ENCODE assay signal across 17 cellular contexts in the genomic region with DNA sequence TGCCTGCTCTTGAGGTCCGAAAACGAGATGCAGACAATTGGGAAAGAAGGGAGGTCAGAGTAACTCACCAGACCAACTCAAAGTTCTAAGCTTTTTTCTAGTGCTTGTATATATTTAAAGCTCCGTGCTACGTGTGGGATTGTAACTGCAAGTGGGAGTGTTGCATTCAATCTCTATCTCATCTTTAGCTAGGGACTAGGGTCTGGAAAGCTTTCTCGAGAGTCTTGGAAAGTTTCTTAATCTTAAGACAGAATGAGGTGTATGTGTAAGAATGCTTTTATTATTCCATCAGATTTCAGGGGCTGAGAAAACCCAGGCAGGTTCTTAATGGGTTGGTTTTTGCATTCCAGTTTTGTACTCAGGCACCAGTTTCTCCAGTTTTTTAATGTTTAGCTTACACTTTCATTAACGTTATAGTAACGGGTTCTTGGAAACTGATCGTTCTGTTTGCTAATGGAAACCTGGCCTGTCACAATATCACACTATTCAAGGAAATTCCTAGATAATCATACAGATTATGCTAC. TPM values are rescaled to one million over a fixed set of nuclear protein-coding genes. Genes with fewer than 3 reads are reported as not detected.
DNase-seq lines count a peak whose midpoint lies in the region; TF ChIP-seq lines count a peak whose summit lies in the region.
"Had no signal": no experiment of that assay in that cellular context is flagged by ENCODE, and none has a peak within 500 bp of the region (broad histone marks: within the 10 kb centered on the region; RNA-seq: fewer than 3 reads in every experiment).

No MANE protein-coding gene starts in this region.

- no peak overlapping the region for H4K91ac ChIP-seq in H9 (ENCODE audit: insufficient read length, low read depth, low read length)
- H4K91ac ChIP-seq in mesenchymal stem cell (ENCODE audit: low read length), result no peak overlapping the region

- no peaks in the 10 kb centered on the region for H3K23me2 ChIP-seq in H9 (ENCODE audit: insufficient read length, low read depth, low read length, poor library complexity, severe bottlenecking)

- no peak overlapping the region for H3K18ac ChIP-seq in H9 (ENCODE audit: insufficient read length, low read depth, low read length)
- H3K18ac ChIP-seq in mesenchymal stem cell (ENCODE audit: low read depth in 1 of 2, low read length in 2 of 2), result no peak overlapping the region

- H3T11ph ChIP-seq in H9 (ENCODE audit: low read length), result no peak overlapping the region

- H2BK20ac ChIP-seq in H9 (ENCODE audit: low read depth, low read length, poor library complexity, severe bottlenecking), result no peak overlapping the region

- H3F3A ChIP-seq in smooth muscle cell (ENCODE audit: low read depth), result no peaks in the 10 kb centered on the region

- H3K9me3 Mint-ChIP-seq in H9, result no peaks in the 10 kb centered on the region
- H3K9me3 Mint-ChIP-seq: CD8-positive, alpha-beta memory T cell had no signal

- no peak overlapping the region for H3K14ac ChIP-seq in H9 (ENCODE audit: insufficient read depth, low read length)
- H3K14ac ChIP-seq in mesenchymal stem cell (ENCODE audit: low read length in 2 of 2), result no peak overlapping the region

- no peak overlapping the region for H2BK15ac ChIP-seq in H9 (ENCODE audit: low read depth, low read length)
- H2BK15ac ChIP-seq in mesenchymal stem cell (ENCODE audit: low read depth, poor library complexity, severe bottlenecking), result no peak overlapping the region

- no peaks in the 10 kb centered on the region for H3K27me3 Mint-ChIP-seq in H9 (ENCODE audit: low read depth)
- H3K27me3 Mint-ChIP-seq: CD8-positive, alpha-beta memory T cell had no signal

- H4K20me1 ChIP-seq in H9 (ENCODE audit: control insufficient read depth, insufficient read depth, insufficient read length) (no peaks in the 10 kb centered on the region), smooth muscle cell (ENCODE audit: low read depth) (no peaks in the 10 kb centered on the region)

- H3K23ac ChIP-seq in H9 (ENCODE audit: insufficient read length, low read depth, low read length), result no peak overlapping the region
- H3K23ac ChIP-seq in mesenchymal stem cell (ENCODE audit: low read length in 2 of 2), result no peak overlapping the region

- H3K79me1 ChIP-seq in H9 (ENCODE audit: insufficient read depth, low read depth, low read length, poor library complexity, severe bottlenecking) (no peaks in the 10 kb centered on the region), mesenchymal stem cell (replicated peaks; ENCODE audit: low read length, poor library complexity, severe bottlenecking) (peaks cover 5% of the 10 kb centered on the region)

- DNase-seq in H9, result no peak
- DNase-seq in epithelial cell of proximal tubule (ENCODE audit: low read depth), result peak; percentile 23
- DNase-seq in mesenchymal stem cell, result no peak
- DNase-seq in smooth muscle cell (lab: John Stamatoyannopoulos, UW; ENCODE audit: unreplicated experiment), result no peak
- DNase-seq in NCI-H1417 treated with DMSO at 0.1 percent for 48 hours (lab: John Stamatoyannopoulos, UW), result no peak
- DNase-seq in foreskin melanocyte, result no peak
- DNase-seq in UCSD-AML1 (lab: John Stamatoyannopoulos, UW; ENCODE audit: unreplicated experiment), result no peak
- DNase-seq: C1 segment of cervical spinal cord; CD8-positive, alpha-beta memory T cell; MM.1S; NCI-H1092; NCI-H2081; NCI-H2171 treated with DMSO at 0.1 percent for 48 hours; NCI-H446; NCI-H526 treated with DMSO at 0.1 percent for 48 hours had no signal

- H3K9me3 ChIP-seq in H9 (ENCODE audit: control insufficient read depth, low read depth, low read length) (no peaks in the 10 kb centered on the region), mesenchymal stem cell (ENCODE audit: control insufficient read depth, low read length) (no peaks in the 10 kb centered on the region), smooth muscle cell (replicated peaks; ENCODE audit: low read depth) (no peaks in the 10 kb centered on the region)
- H3K9me3 ChIP-seq: HAP-1, SJSA1 had no signal

- no peak overlapping the region for H3K4me3 ChIP-seq in epithelial cell of proximal tubule (ENCODE audit: low read depth, low read length)
- no peak overlapping the region for H3K4me3 ChIP-seq in mesenchymal stem cell (ENCODE audit: insufficient read depth in 1 of 2, low read depth in 1 of 2, low read length in 2 of 2)
- H3K4me3 ChIP-seq in smooth muscle cell, result peak overlapping the region; percentile 20
- H3K4me3 ChIP-seq: HAP-1, SJSA1 had no signal

- no peak overlapping the region for H3K4me3 Mint-ChIP-seq in H9
- H3K4me3 Mint-ChIP-seq: CD8-positive, alpha-beta memory T cell had no signal

- H4K8ac ChIP-seq in H9 (replicated peaks; ENCODE audit: insufficient read length, low read depth, low read length), result no peak overlapping the region
- no peak overlapping the region for H4K8ac ChIP-seq in mesenchymal stem cell (ENCODE audit: low read length)

- H2BK12ac ChIP-seq in H9 (ENCODE audit: insufficient read length, low read depth, low read length) (no peak overlapping the region), mesenchymal stem cell (ENCODE audit: low read length in 2 of 2) (no peak overlapping the region)

- H4K5ac ChIP-seq in H9 (ENCODE audit: insufficient read length, low read depth, low read length), result no peak overlapping the region

- no peaks in the 10 kb centered on the region for H3K4me1 ChIP-seq in H9 (ENCODE audit: insufficient read depth, low read length)
- H3K4me1 ChIP-seq in mesenchymal stem cell (ENCODE audit: control insufficient read depth, insufficient read depth, low read depth, low read length), result peaks cover 1% of the 10 kb centered on the region
- peaks cover 12% of the 10 kb centered on the region for H3K4me1 ChIP-seq in smooth muscle cell (ENCODE audit: low read depth)
- H3K4me1 ChIP-seq: SJSA1 had no signal

- H3K9ac ChIP-seq in H9 (ENCODE audit: extremely low read depth, insufficient read length, low read length) (no peak overlapping the region), mesenchymal stem cell (ENCODE audit: low read length) (no peak overlapping the region), smooth muscle cell (ENCODE audit: low read depth) (no peak overlapping the region)

- no CpG with 5 or more reads among the region's 8 CpGs for WGBS in H9 (ENCODE audit: extremely low coverage, insufficient read length, low lambda C conversion rate)
- 96% methylated on average over 8 of the region's 8 CpGs for WGBS in mesenchymal stem cell
- WGBS in smooth muscle cell (ENCODE audit: low lambda C conversion rate), result 35% methylated on average over 8 of the region's 8 CpGs

- H3K4me1 Mint-ChIP-seq in H9, result peaks cover 10 to 15% of the 10 kb centered on the region in 2 experiments

- H3K56ac ChIP-seq in H9 (ENCODE audit: insufficient read length, low read depth, low read length), result no peak overlapping the region

- peaks cover 10 to 38% (median 36%) of the 10 kb centered on the region in 3 experiments; a peak in 6 of 7 replicates for H3K36me3 Mint-ChIP-seq in H9 (ENCODE audit: insufficient read depth in 1 of 3, low read depth in 3 of 3)

- peaks cover 4 to 71% of the 10 kb centered on the region in 2 experiments for H3K36me3 ChIP-seq in mesenchymal stem cell (ENCODE audit: control insufficient read depth in 1 of 2, insufficient read depth in 2 of 2, low read depth in 1 of 2, low read length in 2 of 2)
- H3K36me3 ChIP-seq in smooth muscle cell (ENCODE audit: low read depth), result peaks cover 7% of the 10 kb centered on the region

- H2BK120ac ChIP-seq in H9 (ENCODE audit: low read depth, low read length, poor library complexity, severe bottlenecking), result no peak overlapping the region
- H2BK120ac ChIP-seq in mesenchymal stem cell (ENCODE audit: low read depth, low read length), result no peak overlapping the region

- H2BK5ac ChIP-seq in H9 (ENCODE audit: insufficient read length, low read length), result no peak overlapping the region
- no peak overlapping the region for H2BK5ac ChIP-seq in mesenchymal stem cell (ENCODE audit: low read depth, low read length, poor library complexity, severe bottlenecking)

- H3K4me2 ChIP-seq in H9 (ENCODE audit: insufficient read depth, insufficient read length, low read length) (no peak overlapping the region), mesenchymal stem cell (ENCODE audit: low read length, poor library complexity, severe bottlenecking) (no peak overlapping the region), smooth muscle cell (peak overlapping the region; percentile 70)

- H3K27ac Mint-ChIP-seq in H9, result peak overlapping the region in 2 of 3 experiments; percentile 34 to 66; a peak in 1 of 7 replicates
- H3K27ac Mint-ChIP-seq: CD8-positive, alpha-beta memory T cell had no signal

- H3K27ac ChIP-seq in H9 (ENCODE audit: insufficient read length, low read depth, low read length), result no peak overlapping the region
- peak overlapping the region; percentile 55 for H3K27ac ChIP-seq in mesenchymal stem cell (ENCODE audit: low read length, poor library complexity, severe bottlenecking)
- H3K27ac ChIP-seq in smooth muscle cell (ENCODE audit: low read depth), result peak overlapping the region; percentile 71
- H3K27ac ChIP-seq: SJSA1 had no signal

- H2AK5ac ChIP-seq in H9 (ENCODE audit: insufficient read length, low read length), result no peak overlapping the region
- H2AK5ac ChIP-seq in mesenchymal stem cell (ENCODE audit: low read length, severe bottlenecking), result no peak overlapping the region

- H3K27me3 ChIP-seq in H9 (ENCODE audit: insufficient read depth, low read length), result no peaks in the 10 kb centered on the region
- no peaks in the 10 kb centered on the region for H3K27me3 ChIP-seq in mesenchymal stem cell (ENCODE audit: control insufficient read depth in 1 of 2, insufficient read depth in 1 of 2, low read length in 2 of 2)
- H3K27me3 ChIP-seq in smooth muscle cell (ENCODE audit: low read depth), result no peaks in the 10 kb centered on the region
- H3K27me3 ChIP-seq: SJSA1 had no signal

- no peak overlapping the region for H3K4ac ChIP-seq in H9 (ENCODE audit: low read depth, low read length)
- H3K4ac ChIP-seq in mesenchymal stem cell (ENCODE audit: low read depth in 1 of 2, low read length in 2 of 2), result no peak overlapping the region

- TF ChIP-seq CTCF in H9 (conservative IDR thresholded peaks at IDR 0.05) (no peak), epithelial cell of proximal tubule (conservative IDR thresholded peaks at IDR 0.05; ENCODE audit: low read depth, low read length) (no peak), smooth muscle cell (IDR thresholded peaks at IDR 0.05; ENCODE audit: borderline replicate concordance, insufficient read depth, poor library complexity, severe bottlenecking) (no peak)

- H3K79me2 ChIP-seq in H9 (ENCODE audit: insufficient read depth, low read length) (no peaks in the 10 kb centered on the region), smooth muscle cell (ENCODE audit: low read depth) (no peaks in the 10 kb centered on the region)

- no peak overlapping the region for H2AFZ ChIP-seq in H9 (ENCODE audit: low read length)
- no peak overlapping the region for H2AFZ ChIP-seq in mesenchymal stem cell (ENCODE audit: low read depth, low read length)
- peak overlapping the region; percentile 14 for H2AFZ ChIP-seq in smooth muscle cell (ENCODE audit: low read depth)

RNA-seq across cellular contexts. Expression of a gene that starts 20.3 kb away (rescaled TPM):
- total RNA-seq in H9 (2021), result 70.0 and 73.0 TPM in 2 replicates
- 43.9 and 66.1 TPM in 2 replicates for total RNA-seq in epithelial cell of proximal tubule
- 32.6 TPM for polyA plus RNA-seq in mesenchymal stem cell (2013, experiment 1 of 2)
- 32.9 TPM for polyA plus RNA-seq in mesenchymal stem cell (2013, experiment 2 of 2)
- total RNA-seq in smooth muscle cell, result 58.3 and 77.8 TPM in 2 replicates
- 41.6 and 45.3 TPM in 2 replicates for polyA plus RNA-seq in smooth muscle cell

RNA-seq across cellular contexts. Expression of a gene that starts 43.8 kb away (rescaled TPM):
- total RNA-seq in H9 (2021) (17.1 and 18.3 TPM in 2 replicates), epithelial cell of proximal tubule (21.2 and 24.7 TPM in 2 replicates), smooth muscle cell (11.2 and 11.5 TPM in 2 replicates)
- polyA plus RNA-seq in mesenchymal stem cell (2013, experiment 1 of 2), result 14.9 TPM
- polyA plus RNA-seq in mesenchymal stem cell (2013, experiment 2 of 2), result 14.3 TPM
- polyA plus RNA-seq in smooth muscle cell, result 5.7 and 7.7 TPM in 2 replicates
